Comparison of ENCODE assay signal across 8 cellular contexts in genomic region chr4:7124643-7125442, GRCh38. TPM values are rescaled to one million over a fixed set of nuclear protein-coding genes. Genes with fewer than 3 reads are reported as not detected.
DNase-seq lines count a peak whose midpoint lies in the region; ATAC-seq and TF ChIP-seq lines count a peak whose summit lies in the region.

No MANE protein-coding gene starts in this region.

- H4K20me1 ChIP-seq in BLaER1 treated with 17β-estradiol and CSF1 and Interleukin-3, amounts not matched to agents 10 nM and 100 nM: peaks cover 0 to 5% (median 0%) of the 10 kb centered on the region in 11 experiments; a peak in 1 of 22 replicates

- H3K27me3 ChIP-seq in BLaER1 treated with 17β-estradiol and CSF1 and Interleukin-3, amounts not matched to agents 10 nM and 100 nM: peaks cover 0 to 12% (median 0%) of the 10 kb centered on the region in 11 experiments; a peak in 2 of 22 replicates
- H3K27me3 ChIP-seq in endodermal cell (ENCODE audit: control insufficient read depth, insufficient read depth, low read length, poor library complexity, severe bottlenecking): no peaks in the 10 kb centered on the region

- DNase-seq in NCI-H146 treated with DMSO at 0.1 percent for 48 hours (lab: John Stamatoyannopoulos, UW; ENCODE audit: unreplicated experiment): peak; percentile 28
- DNase-seq in endodermal cell: peak; percentile 70
- DNase-seq in myocyte (ENCODE audit: low read depth): peak; percentile 84
- no peak for DNase-seq in ecto neural progenitor cell (ENCODE audit: low spot score)
- no peak for DNase-seq in GM13977 (ENCODE audit: low spot score)

- H3K9me3 Mint-ChIP-seq in endodermal cell: no peaks in the 10 kb centered on the region

- H3K36me3 ChIP-seq in BLaER1 treated with 17β-estradiol and CSF1 and Interleukin-3, amounts not matched to agents 10 nM and 100 nM: no peaks in the 10 kb centered on the region
- no peaks in the 10 kb centered on the region for H3K36me3 ChIP-seq in endodermal cell (ENCODE audit: control insufficient read depth, insufficient read depth, low read length)

- in situ Hi-C loops in GM13977 (cut with MboI; ENCODE audit: low pct_unique_long_range_greater_than_20kb, low sequenced_read_pairs, unreplicated experiment): no loop called here

- H3K36me3 Mint-ChIP-seq in endodermal cell (ENCODE audit: low read depth): no peaks in the 10 kb centered on the region

- peak overlapping the region in 7 of 11 experiments; percentile 6 to 65 (median 40); a peak in 5 of 22 replicates for H3K9ac ChIP-seq in BLaER1 treated with 17β-estradiol and CSF1 and Interleukin-3, amounts not matched to agents 10 nM and 100 nM
- no peak overlapping the region for H3K9ac ChIP-seq in endodermal cell (ENCODE audit: extremely low read depth, low read length, poor library complexity, severe bottlenecking)

- H3K27ac ChIP-seq in BLaER1 treated with 17β-estradiol and CSF1 and Interleukin-3, amounts not matched to agents 10 nM and 100 nM: peak overlapping the region; percentile 22 to 76 (median 59); a peak in 18 of 22 replicates
- H3K27ac ChIP-seq in endodermal cell (ENCODE audit: low read depth, low read length): no peak overlapping the region

- 85 to 88% methylated on average over 14 to 22 of the region's 22 CpGs for WGBS in endodermal cell (ENCODE audit: insufficient coverage in 1 of 2, insufficient read length in 1 of 2), 2 experiments

- peaks cover under 1% of the 10 kb centered on the region for H3K27me3 Mint-ChIP-seq in endodermal cell (ENCODE audit: insufficient read depth)

- no peak for ATAC-seq in HG03565 (IDR thresholded peaks at IDR 0.05; ENCODE audit: unreplicated experiment)
- no peak for ATAC-seq in GM21717 (IDR thresholded peaks at IDR 0.05; ENCODE audit: unreplicated experiment)

- peaks cover 49 to 68% (median 63%) of the 10 kb centered on the region in 10 experiments for H3K4me1 ChIP-seq in BLaER1 treated with 17β-estradiol and CSF1 and Interleukin-3, amounts not matched to agents 10 nM and 100 nM
- no peaks in the 10 kb centered on the region for H3K4me1 ChIP-seq in endodermal cell (ENCODE audit: control insufficient read depth, insufficient read depth, low read length)

- H3K4me3 ChIP-seq in BLaER1 treated with 17β-estradiol and CSF1 and Interleukin-3, amounts not matched to agents 10 nM and 100 nM: no peak overlapping the region
- H3K4me3 ChIP-seq in endodermal cell (ENCODE audit: low read length): no peak overlapping the region

- no peaks in the 10 kb centered on the region for H3K4me1 Mint-ChIP-seq in endodermal cell

- no peak overlapping the region for H3K4me3 Mint-ChIP-seq in endodermal cell

- no peaks in the 10 kb centered on the region for H3K9me3 ChIP-seq in BLaER1 treated with 17β-estradiol and CSF1 and Interleukin-3, amounts not matched to agents 10 nM and 100 nM (replicated peaks in 1 of 11)
- no peaks in the 10 kb centered on the region for H3K9me3 ChIP-seq in endodermal cell (ENCODE audit: control insufficient read depth, low read length)

- H3K27ac Mint-ChIP-seq in endodermal cell: no peak overlapping the region

- TF ChIP-seq CTCF in endodermal cell (conservative IDR thresholded peaks at IDR 0.05): peak; percentile 29
- no peak for TF ChIP-seq CTCF in GM13977 (IDR thresholded peaks at IDR 0.05; ENCODE audit: extremely low read depth, insufficient read depth, missing control alignments)

- H3K4me2 ChIP-seq in BLaER1 treated with 17β-estradiol and CSF1 and Interleukin-3, amounts not matched to agents 10 nM and 100 nM: peak overlapping the region; percentile 53 to 94 (median 85)

RNA-seq across cellular contexts. Expression of gene GRPEL1, which starts 57.0 kb away (rescaled TPM):
- total RNA-seq in endodermal cell (10 to 100 TPM; 18.5 to 25.5 TPM), myocyte (37.3 and 45.0 TPM in 2 replicates)
- 16.3 TPM for polyA plus RNA-seq in endodermal cell (2013, experiment 1 of 2)
- polyA plus RNA-seq in endodermal cell (2013, experiment 2 of 2): 14.6 TPM
- polyA plus RNA-seq in myocyte (2012): 43.5 TPM

Comparison
In these comparisons a context has a peak if more than half of its experiments do, and no peak if none do; other contexts are left out.
1. DNase-seq: peak in NCI-H146 treated with DMSO at 0.1 percent for 48 hours (single experiment), endodermal cell (single experiment) and myocyte (single experiment); none in ecto neural progenitor cell (single experiment) and GM13977 (single experiment).